24 cellular contexts compared by ENCODE assay signal in the genomic region with DNA sequence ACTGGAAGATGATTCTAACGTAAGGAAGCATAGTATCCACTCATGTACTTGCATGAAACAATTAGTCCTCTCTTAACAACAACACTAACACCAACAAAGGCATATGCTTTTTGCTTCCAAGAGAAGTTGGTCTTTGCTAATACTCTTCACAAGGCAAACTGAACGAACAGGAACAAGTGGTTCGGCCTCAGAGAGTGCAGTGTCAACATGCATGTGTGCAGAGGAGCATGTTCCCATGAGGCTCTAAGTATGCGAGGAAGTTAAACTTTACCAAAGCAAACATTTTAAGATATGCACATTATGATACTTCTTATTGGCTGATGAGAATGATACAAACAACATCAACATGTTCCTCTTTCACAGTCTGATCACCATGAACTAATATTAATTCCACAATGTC.
"Had no signal": no experiment of that assay in that cellular context is flagged by ENCODE, and none has a peak within 500 bp of the region (broad histone marks: within the 10 kb centered on the region; RNA-seq: fewer than 3 reads in every experiment).

No MANE protein-coding gene starts in this region.

- H3K36me3 ChIP-seq: ascending aorta, esophagus muscularis mucosa, heart left ventricle, neutrophil, tibial artery had no signal

- H3K4me1 ChIP-seq: heart left ventricle had no signal

- DNase-seq: activated CD4-positive, alpha-beta T cell treated with anti-CD3 and anti-CD28 coated beads for 48 hours; activated CD4-positive, alpha-beta T cell treated with anti-CD3 and anti-CD28 coated beads, Interleukin-2, amount 50 U/mL, for 48 hours; activated CD8-positive, alpha-beta memory T cell treated with anti-CD3 and anti-CD28 coated beads for 24 hours; activated effector memory CD4-positive, alpha-beta T cell treated with anti-CD3 and anti-CD28 coated beads, Interleukin-2, amount 50 U/mL, for 16 hours; activated naive CD4-positive, alpha-beta T cell treated with anti-CD3 and anti-CD28 coated beads for 36 hours; activated naive CD8-positive, alpha-beta T cell treated with anti-CD3 and anti-CD28 coated beads, Interleukin-2, amount 10 ng/mL, durations not matched to agents 7 days and 5 days; caudate nucleus; cortex of kidney; foreskin keratinocyte; heart left ventricle; hypothalamus; naive B cell; nephron progenitor cell; small intestine; stimulated activated CD4-positive, alpha-beta T cell treated with anti-CD3 and anti-CD28 coated beads, Interleukin-4, amount 100 ng/mL, for 24 hours; stimulated activated naive CD8-positive, alpha-beta T cell treated with anti-CD3 and anti-CD28 coated beads, Interleukin-15, amount 100 ng/mL, for 72 hours; T-cell; tibial artery had no signal

- ATAC-seq: foreskin keratinocyte; left lobe of liver; sciatic nerve; stimulated activated effector memory CD8-positive, alpha-beta T cell treated with anti-CD3 and anti-CD28 coated beads, Interleukin-12 subunit alpha, Interleukin-12 subunit beta, amount 100 ng/mL, for 72 hours; stimulated activated naive CD8-positive, alpha-beta T cell treated with anti-CD3 and anti-CD28 coated beads, Interleukin-15, amount 100 ng/mL, for 72 hours; T-cell had no signal

- H3K27ac ChIP-seq: ascending aorta, esophagus muscularis mucosa, foreskin keratinocyte, heart left ventricle, neutrophil had no signal

- H3K4me3 ChIP-seq: ascending aorta, esophagus muscularis mucosa, heart left ventricle, tibial artery had no signal

- H3K9me3 ChIP-seq: ascending aorta, neutrophil, tibial artery had no signal

- H3K27me3 ChIP-seq: ascending aorta, foreskin keratinocyte, tibial artery had no signal
